In the genomic region with DNA sequence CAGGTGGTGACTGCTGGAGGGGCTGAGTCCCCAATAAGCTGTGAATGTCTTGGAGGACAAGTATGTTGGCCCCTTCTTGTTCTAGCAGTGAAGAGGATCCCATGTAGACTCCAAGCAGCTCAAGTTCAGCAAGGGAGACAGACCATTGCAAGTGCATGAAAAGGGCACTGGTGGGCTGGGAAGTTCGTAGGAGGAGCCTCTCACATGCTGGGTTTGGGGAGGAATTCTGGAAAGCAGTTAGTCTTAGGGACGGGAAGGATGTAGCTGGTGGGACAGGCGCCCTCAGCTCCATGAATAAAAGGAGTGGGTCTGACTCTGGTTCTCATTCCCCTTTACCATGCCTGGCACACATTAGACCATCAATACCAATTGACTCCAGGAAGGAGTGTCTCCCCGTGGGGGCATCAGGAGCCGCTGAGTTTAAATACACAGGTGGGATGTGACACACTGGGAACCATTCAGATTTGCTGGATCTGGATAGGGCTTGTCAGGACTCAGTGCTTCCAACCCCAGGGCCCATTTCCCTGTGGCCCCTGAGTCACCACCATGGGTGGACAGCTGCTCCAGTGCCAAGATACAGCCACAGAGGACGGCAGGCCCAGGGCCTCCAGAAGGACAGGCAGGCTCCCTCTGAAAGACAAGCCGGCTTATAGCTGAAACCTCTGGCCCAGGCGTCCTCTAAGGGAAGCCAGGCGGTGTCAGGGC, we compare ENCODE assay signal across 8 cellular contexts. TPM values are rescaled to one million over a fixed set of nuclear protein-coding genes. Genes with fewer than 3 reads are reported as not detected.
A peak's percentile ranks its signal among the peaks of the same experiment; 100 is the strongest.
DNase-seq lines count a peak whose midpoint lies in the region; ATAC-seq and TF ChIP-seq lines count a peak whose summit lies in the region.

No MANE protein-coding gene starts in this region.

- no peak for TF ChIP-seq CTCF in ovary (IDR thresholded peaks at IDR 0.05)

- H3K4me1 Mint-ChIP-seq in IgD-negative memory B cell, result peaks cover 0 to 3% (median 1%) of the 10 kb centered on the region in 3 donors

- no peaks in the 10 kb centered on the region for H3K36me3 Mint-ChIP-seq in IgD-negative memory B cell

- H3K36me3 ChIP-seq in effector memory CD4-positive, alpha-beta T cell (ENCODE audit: control insufficient read depth, insufficient read depth, low read length), result no peaks in the 10 kb centered on the region
- no peaks in the 10 kb centered on the region for H3K36me3 ChIP-seq in ovary

- H3K9me3 ChIP-seq in effector memory CD4-positive, alpha-beta T cell (ENCODE audit: control insufficient read depth, low read length), result no peaks in the 10 kb centered on the region
- H3K9me3 ChIP-seq in ovary, result no peaks in the 10 kb centered on the region

- no peak for TF ChIP-seq POLR2A in ovary (IDR thresholded peaks at IDR 0.05)

- DNase-seq in effector memory CD4-positive, alpha-beta T cell, result no peak
- DNase-seq in ovary (no peak), NCI-H1436 (lab: John Stamatoyannopoulos, UW) (no peak), DMS79 (lab: John Stamatoyannopoulos, UW) (no peak)
- DNase-seq in activated CD4-positive, alpha-beta T cell treated with anti-CD3 and anti-CD28 coated beads, Interleukin-2, amount 50 U/mL, for 48 hours, result no peak

- H3K27me3 ChIP-seq in effector memory CD4-positive, alpha-beta T cell (replicated peaks; ENCODE audit: control insufficient read depth, insufficient read depth, low read length, poor library complexity, severe bottlenecking), result no peaks in the 10 kb centered on the region
- no peaks in the 10 kb centered on the region for H3K27me3 ChIP-seq in ovary

- H3K4me1 ChIP-seq in effector memory CD4-positive, alpha-beta T cell (ENCODE audit: control insufficient read depth, insufficient read depth, low read length, poor library complexity, severe bottlenecking), result no peaks in the 10 kb centered on the region
- H3K4me1 ChIP-seq in ovary (ENCODE audit: insufficient read depth), result peaks cover 6% of the 10 kb centered on the region

- TF ChIP-seq EP300 in ovary (IDR thresholded peaks at IDR 0.05), result no peak

- no peaks in the 10 kb centered on the region for H3K9me3 Mint-ChIP-seq in IgD-negative memory B cell

- ATAC-seq in GM19463 (IDR thresholded peaks at IDR 0.05; ENCODE audit: unreplicated experiment) (peak; percentile 14), HG02623 (IDR thresholded peaks at IDR 0.05; ENCODE audit: unreplicated experiment) (no peak)

- intact Hi-C loops in ovary (cut with DNase I), result loop anchor here (5.0 to 10.0 kb wide), 4 partner anchors 131 to 231 kb away; a partner anchor contains a TSS

- peak overlapping the region; percentile 47 to 88 (median 84) for H3K4me3 Mint-ChIP-seq in IgD-negative memory B cell

- WGBS in ovary, 3 donors, result 45 to 58% (median 45%) methylated on average over 7 to 9 of the region's 9 CpGs

- H3K4me3 ChIP-seq in effector memory CD4-positive, alpha-beta T cell (ENCODE audit: insufficient read depth, low read depth, low read length, poor library complexity, severe bottlenecking), result peak overlapping the region; percentile 78
- H3K4me3 ChIP-seq in ovary, result peak overlapping the region; percentile 58

- peak overlapping the region in 1 of 3 donors; percentile 32 for H3K27ac Mint-ChIP-seq in IgD-negative memory B cell

- H3K27ac ChIP-seq in effector memory CD4-positive, alpha-beta T cell (ENCODE audit: insufficient read depth, low read length, poor library complexity, severe bottlenecking), result no peak overlapping the region
- H3K27ac ChIP-seq in ovary, result no peak overlapping the region

- H3K27me3 Mint-ChIP-seq in IgD-negative memory B cell, result no peaks in the 10 kb centered on the region

RNA-seq across cellular contexts. Expression of a gene that starts 0.6 kb away (rescaled TPM):
- 0.28 TPM for polyA plus RNA-seq in IgD-negative memory B cell
- total RNA-seq in ovary, result 1 to 10 TPM; 1.4 to 7.0 (median 5.6) TPM
- polyA plus RNA-seq in ovary, result 1 to 10 TPM; 1.8 to 3.5 TPM
